24 cellular contexts compared by ENCODE assay signal in genomic region chrX:1261285-1261684, GRCh38. TPM values are rescaled to one million over a fixed set of nuclear protein-coding genes. Genes with fewer than 3 reads are reported as not detected.
A peak's percentile ranks its signal among the peaks of the same experiment; 100 is the strongest.
DNase-seq lines count a peak whose midpoint lies in the region; TF ChIP-seq lines count a peak whose summit lies in the region.
"Had no signal": no experiment of that assay in that cellular context is flagged by ENCODE, and none has a peak within 500 bp of the region (broad histone marks: within the 10 kb centered on the region; RNA-seq: fewer than 3 reads in every experiment).

No MANE protein-coding gene starts in this region.

- H2BK120ac ChIP-seq in neuronal stem cell (ENCODE audit: low read depth, low read length): no peak overlapping the region

- H4K20me1 ChIP-seq in BLaER1 treated with 17β-estradiol and CSF1 and Interleukin-3, amounts not matched to agents 10 nM and 100 nM: no peaks in the 10 kb centered on the region

- H3K9ac ChIP-seq in BLaER1 treated with 17β-estradiol and CSF1 and Interleukin-3, amounts not matched to agents 10 nM and 100 nM: no peak overlapping the region
- H3K9ac ChIP-seq in endodermal cell (ENCODE audit: extremely low read depth, low read length, poor library complexity, severe bottlenecking) (no peak overlapping the region), neuronal stem cell (ENCODE audit: low read depth, low read length, poor library complexity) (no peak overlapping the region)

- H3K4ac ChIP-seq in neuronal stem cell (ENCODE audit: low read length): no peak overlapping the region

- TF ChIP-seq CTCF in endodermal cell (conservative IDR thresholded peaks at IDR 0.05): no peak

- H3K4me3 ChIP-seq in BLaER1 treated with 17β-estradiol and CSF1 and Interleukin-3, amounts not matched to agents 10 nM and 100 nM: no peak overlapping the region
- H3K4me3 ChIP-seq in H7 (ENCODE audit: insufficient read depth, low read depth, low read length): no peak overlapping the region
- no peak overlapping the region for H3K4me3 ChIP-seq in endodermal cell (ENCODE audit: low read length)
- no peak overlapping the region for H3K4me3 ChIP-seq in neuronal stem cell (ENCODE audit: low read length in 2 of 2)
- H3K4me3 ChIP-seq: SK-N-MC had no signal

- peaks cover 38% of the 10 kb centered on the region for H3K36me3 Mint-ChIP-seq in endodermal cell (ENCODE audit: low read depth)
- H3K36me3 Mint-ChIP-seq: CD4-positive, alpha-beta memory T cell had no signal

- H4K8ac ChIP-seq in neuronal stem cell (ENCODE audit: low read depth, low read length): no peak overlapping the region

- H3K4me3 Mint-ChIP-seq in endodermal cell: no peak overlapping the region
- H3K4me3 Mint-ChIP-seq: CD4-positive, alpha-beta memory T cell had no signal

- H3K14ac ChIP-seq in neuronal stem cell (ENCODE audit: low read length): no peak overlapping the region

- H3K27me3 ChIP-seq in BLaER1 treated with 17β-estradiol and CSF1 and Interleukin-3, amounts not matched to agents 10 nM and 100 nM: no peaks in the 10 kb centered on the region
- H3K27me3 ChIP-seq in H7 (ENCODE audit: control insufficient read depth, insufficient read depth, low read length) (no peaks in the 10 kb centered on the region), endodermal cell (ENCODE audit: control insufficient read depth, insufficient read depth, low read length, poor library complexity, severe bottlenecking) (no peaks in the 10 kb centered on the region), neuronal stem cell (ENCODE audit: control insufficient read depth in 3 of 3, insufficient read depth in 3 of 3, low read depth in 1 of 3, low read length in 3 of 3) (no peaks in the 10 kb centered on the region)

- H3K9me3 Mint-ChIP-seq in endodermal cell: peaks cover 12% of the 10 kb centered on the region

- H3K9me3 ChIP-seq in BLaER1 treated with 17β-estradiol and CSF1 and Interleukin-3, amounts not matched to agents 10 nM and 100 nM (replicated peaks in 1 of 11): peaks cover 0 to 7% (median 5%) of the 10 kb centered on the region in 11 experiments; a peak in 9 of 22 replicates
- H3K9me3 ChIP-seq in endodermal cell (ENCODE audit: control insufficient read depth, low read length) (no peaks in the 10 kb centered on the region), neuronal stem cell (replicated peaks in 1 of 2; ENCODE audit: control insufficient read depth in 2 of 2, insufficient read depth in 1 of 2, low read depth in 1 of 2, low read length in 2 of 2) (no peaks in the 10 kb centered on the region)

- H3K4me1 ChIP-seq in BLaER1 treated with 17β-estradiol and CSF1 and Interleukin-3, amounts not matched to agents 10 nM and 100 nM: peaks cover 6 to 10% (median 8%) of the 10 kb centered on the region in 10 experiments; a peak in 15 of 20 replicates
- no peaks in the 10 kb centered on the region for H3K4me1 ChIP-seq in endodermal cell (ENCODE audit: control insufficient read depth, insufficient read depth, low read length)
- H3K4me1 ChIP-seq in neuronal stem cell (ENCODE audit: control insufficient read depth in 2 of 2, insufficient read depth in 1 of 2, low read depth in 1 of 2, low read length in 2 of 2): no peaks in the 10 kb centered on the region

- peak overlapping the region; percentile 27 for H3K18ac ChIP-seq in neuronal stem cell (ENCODE audit: low read length)

- no peak overlapping the region for H3K23ac ChIP-seq in neuronal stem cell (ENCODE audit: low read depth, low read length, poor library complexity)

- H3K27me3 Mint-ChIP-seq in endodermal cell (ENCODE audit: insufficient read depth): no peaks in the 10 kb centered on the region
- H3K27me3 Mint-ChIP-seq: CD4-positive, alpha-beta memory T cell had no signal

- H3K79me1 ChIP-seq in neuronal stem cell (ENCODE audit: low read depth, low read length): no peaks in the 10 kb centered on the region

- peaks cover 2% of the 10 kb centered on the region for H3K4me1 Mint-ChIP-seq in endodermal cell

- H3K27ac ChIP-seq in BLaER1 treated with 17β-estradiol and CSF1 and Interleukin-3, amounts not matched to agents 10 nM and 100 nM: no peak overlapping the region
- no peak overlapping the region for H3K27ac ChIP-seq in endodermal cell (ENCODE audit: low read depth, low read length)
- peak overlapping the region; percentile 78 for H3K27ac ChIP-seq in neuronal stem cell (replicated peaks; ENCODE audit: low read length)
- H3K27ac ChIP-seq: RWPE1, SK-N-MC had no signal

- H2AK5ac ChIP-seq in neuronal stem cell (ENCODE audit: low read depth, low read length): no peak overlapping the region

- 46 to 65% methylated on average over 3 to 5 of the region's 5 CpGs for WGBS in endodermal cell (ENCODE audit: insufficient coverage in 1 of 2, insufficient read length in 1 of 2), 2 experiments
- WGBS in neuronal stem cell (ENCODE audit: extremely low coverage in 2 of 2, insufficient read length in 2 of 2, insufficient replicate concordance in 1 of 2), 2 donors: no CpG with 5 or more reads among the region's 5 CpGs

- no peak overlapping the region for H2AFZ ChIP-seq in neuronal stem cell (ENCODE audit: low read length)

- H2BK12ac ChIP-seq in neuronal stem cell (ENCODE audit: low read length): no peak overlapping the region

- no peak overlapping the region for H4K91ac ChIP-seq in neuronal stem cell (ENCODE audit: low read depth, low read length, poor library complexity)

- H3K36me3 ChIP-seq in BLaER1 treated with 17β-estradiol and CSF1 and Interleukin-3, amounts not matched to agents 10 nM and 100 nM: no peaks in the 10 kb centered on the region
- H3K36me3 ChIP-seq in H7 (replicated peaks; ENCODE audit: control insufficient read depth, insufficient read depth, low read length): no peaks in the 10 kb centered on the region; the same call in 1 of the 2 replicates
- H3K36me3 ChIP-seq in endodermal cell (ENCODE audit: control insufficient read depth, insufficient read depth, low read length): peaks cover 3% of the 10 kb centered on the region
- H3K36me3 ChIP-seq in neuronal stem cell (replicated peaks in 1 of 2; ENCODE audit: control insufficient read depth in 2 of 2, insufficient read depth in 2 of 2, low read length in 2 of 2): no peaks in the 10 kb centered on the region

- H3K27ac Mint-ChIP-seq in endodermal cell: no peak overlapping the region
- H3K27ac Mint-ChIP-seq: CD4-positive, alpha-beta memory T cell had no signal

- no peak overlapping the region for H2BK15ac ChIP-seq in neuronal stem cell (ENCODE audit: low read length)

- DNase-seq in H7: peak; percentile 82
- peak; percentile 63 for DNase-seq in endodermal cell
- DNase-seq in neuronal stem cell (ENCODE audit: low spot score): peak; percentile 44
- no peak for DNase-seq in stimulated activated CD4-positive, alpha-beta T cell treated with anti-CD3 and anti-CD28 coated beads, Interleukin-1b, Interleukin-23, amount 100 ng/mL, for 48 hours
- DNase-seq in amygdala (lab: John Stamatoyannopoulos, UW): no peak
- no peak for DNase-seq in DMS79 (lab: John Stamatoyannopoulos, UW)
- DNase-seq: C1 segment of cervical spinal cord; CD4-positive, alpha-beta memory T cell; COR-L47; EL; GF-D8; HCEC 1CT; NCI-H1092; NCI-H1417 treated with DMSO at 0.1 percent for 48 hours; NCI-H1694 treated with DMSO at 0.1 percent for 48 hours; NCI-H2081; NCI-H2227 treated with DMSO at 0.1 percent for 48 hours; NCI-H526 treated with DMSO at 0.1 percent for 48 hours; SIG-M5 had no signal

- H3K4me2 ChIP-seq in BLaER1 treated with 17β-estradiol and CSF1 and Interleukin-3, amounts not matched to agents 10 nM and 100 nM: peak overlapping the region in 6 of 11 experiments; percentile 3 to 46 (median 18); a peak in 6 of 22 replicates
- no peak overlapping the region for H3K4me2 ChIP-seq in neuronal stem cell (ENCODE audit: insufficient read depth, low read length, poor library complexity, severe bottlenecking)

- H2BK5ac ChIP-seq in neuronal stem cell (ENCODE audit: low read length): no peak overlapping the region

RNA-seq across cellular contexts. Expression of gene CSF2RA, which starts 7.3 kb away (rescaled TPM):
- 0.85 and 3.2 TPM in 2 replicates for total RNA-seq in H7 (2014; rRNA removed; shearing (Covaris generic))
- 1 to 10 TPM; 5.0 to 6.9 TPM for total RNA-seq in endodermal cell
- 0.93 TPM for polyA plus RNA-seq in endodermal cell (2013, experiment 1 of 2)
- 1.7 TPM for polyA plus RNA-seq in endodermal cell (2013, experiment 2 of 2)
- polyA plus RNA-seq in neuronal stem cell (2013, experiment 1 of 2): 3.1 TPM
- polyA plus RNA-seq in neuronal stem cell (2013, experiment 2 of 2): 2.8 TPM
- total RNA-seq: HT-29 had no signal
- polyA plus RNA-seq: AG04450 had no signal

RNA-seq across cellular contexts. Expression of gene CRLF2, which starts 48.8 kb away (rescaled TPM):
- not detected in 2 replicates for total RNA-seq in H7 (2014; rRNA removed; shearing (Covaris generic))
- not detected for total RNA-seq in endodermal cell
- polyA plus RNA-seq in endodermal cell (2013, experiment 1 of 2): not detected
- not detected for polyA plus RNA-seq in endodermal cell (2013, experiment 2 of 2)
- polyA plus RNA-seq in neuronal stem cell (2013, experiment 1 of 2): not detected
- polyA plus RNA-seq in neuronal stem cell (2013, experiment 2 of 2): not detected
- total RNA-seq: HT-29 had no signal
- polyA plus RNA-seq: AG04450; CD4-positive, alpha-beta memory T cell had no signal

Comparison
In these comparisons a context has a peak if more than half of its experiments do, and no peak if none do; other contexts are left out.
1. DNase-seq: peak in H7 (single experiment), endodermal cell (single experiment) and neuronal stem cell (single experiment); none in stimulated activated CD4-positive, alpha-beta T cell treated with anti-CD3 and anti-CD28 coated beads, Interleukin-1b, Interleukin-23, amount 100 ng/mL, for 48 hours (single experiment), amygdala (0 of 56) and DMS79 (single experiment).